ENCODE assay signal across 18 cellular contexts in the genomic region with DNA sequence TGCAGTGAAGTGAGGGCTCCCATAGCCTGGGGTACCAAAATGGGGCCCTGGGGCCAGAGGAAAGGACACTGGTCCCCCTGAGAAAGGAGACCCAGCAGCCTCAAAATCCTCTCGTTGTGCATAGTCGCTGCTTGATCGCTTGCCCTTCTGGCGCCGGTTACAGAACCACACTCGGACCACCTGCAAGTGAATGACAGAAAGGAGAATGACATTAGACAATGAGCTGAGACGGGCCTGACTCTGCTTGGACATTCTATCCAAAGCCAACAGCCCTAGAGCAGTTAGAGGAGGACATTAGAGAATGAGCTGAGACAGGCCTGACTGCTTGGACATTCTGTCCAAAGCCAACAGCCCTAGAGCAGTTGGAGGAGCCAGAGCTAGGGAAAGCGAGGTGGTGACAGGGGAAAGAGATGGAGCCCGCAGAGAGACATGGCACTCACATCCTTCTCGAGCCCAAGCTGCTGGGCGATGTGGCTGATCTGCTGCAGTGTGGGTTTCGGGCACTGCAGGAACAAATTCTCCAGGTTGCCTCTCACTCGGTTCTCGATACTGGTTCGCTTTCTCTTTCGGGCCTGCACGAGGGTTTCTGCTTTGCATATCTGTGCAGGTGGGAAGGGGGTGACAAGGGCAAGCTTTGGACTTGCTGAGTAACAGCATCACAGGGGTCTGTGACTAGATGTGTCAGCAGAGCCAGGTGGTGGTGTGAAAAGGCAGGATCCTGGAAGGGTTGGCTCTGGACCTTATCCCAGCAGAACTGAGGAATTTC. TPM values are rescaled to one million over a fixed set of nuclear protein-coding genes. Genes with fewer than 3 reads are reported as not detected.
A peak's percentile ranks its signal among the peaks of the same experiment; 100 is the strongest.
DNase-seq lines count a peak whose midpoint lies in the region; ATAC-seq, FAIRE-seq and TF ChIP-seq lines count a peak whose summit lies in the region.
"Not testable (repeated sequence)": the region's sequence is repeated elsewhere in the genome, so short reads cannot be mapped to it uniquely, and the experiment has no call there.
"Had no signal": no experiment of that assay in that cellular context is flagged by ENCODE, and none has a peak within 500 bp of the region (broad histone marks: within the 10 kb centered on the region; RNA-seq: fewer than 3 reads in every experiment).

No MANE protein-coding gene starts in this region.

- H3K4me1 Mint-ChIP-seq in activated T-helper 17 cell treated with anti-CD3 and anti-CD28 coated beads, Interleukin-2, amount 50 U/mL, for 72 hours: peaks cover 29% of the 10 kb centered on the region

- H3K4me3 ChIP-seq in OCI-LY1 (ENCODE audit: low read depth, low read length, poor library complexity, severe bottlenecking): peak overlapping the region; percentile 27

- H4K20me1 ChIP-seq in OCI-LY1 (ENCODE audit: insufficient read depth, low read length): not testable (repeated sequence)

- peak overlapping the region; percentile 60; the same call in 1 of the 2 replicates for H3K4me2 ChIP-seq in OCI-LY1 (ENCODE audit: low read length)

- H3K27me3 Mint-ChIP-seq in activated T-helper 17 cell treated with anti-CD3 and anti-CD28 coated beads, Interleukin-2, amount 50 U/mL, for 72 hours: not testable (repeated sequence)

- not testable (repeated sequence) for H2AFZ ChIP-seq in OCI-LY1 (ENCODE audit: low read length)

- DNase-seq in GM19239 (ENCODE audit: insufficient read length, low spot score): peak; percentile 69

- H3K9ac ChIP-seq in OCI-LY1 (ENCODE audit: low read length): not testable (repeated sequence)

- H3K27ac ChIP-seq in OCI-LY1 (ENCODE audit: low read depth, low read length, poor library complexity, severe bottlenecking): peak overlapping the region; percentile 75

- not testable (repeated sequence) for H3K9me3 ChIP-seq in OCI-LY1 (ENCODE audit: low read length)

- peak; percentile 70 for ATAC-seq in GM18505 (IDR thresholded peaks at IDR 0.05; ENCODE audit: unreplicated experiment)
- peak; percentile 64 for ATAC-seq in GM21526 (IDR thresholded peaks at IDR 0.05; ENCODE audit: low FRiP score, unreplicated experiment)
- ATAC-seq in HG02852 (IDR thresholded peaks at IDR 0.05; ENCODE audit: unreplicated experiment): peak; percentile 77
- peak; percentile 73 for ATAC-seq in HG03342 (IDR thresholded peaks at IDR 0.05; ENCODE audit: unreplicated experiment)
- peak; percentile 74 for ATAC-seq in activated T-helper 17 cell treated with anti-CD3 and anti-CD28 coated beads, Interleukin-2, amount 50 U/mL, for 72 hours (replicated peaks)

- TF ChIP-seq CTCF in OCI-LY1 (IDR thresholded peaks at IDR 0.05; ENCODE audit: low read length): not testable (repeated sequence)

- H3K9me3 Mint-ChIP-seq in activated T-helper 17 cell treated with anti-CD3 and anti-CD28 coated beads, Interleukin-2, amount 50 U/mL, for 72 hours: not testable (repeated sequence)

- H3K27ac Mint-ChIP-seq in activated T-helper 17 cell treated with anti-CD3 and anti-CD28 coated beads, Interleukin-2, amount 50 U/mL, for 72 hours: peak overlapping the region; percentile 31

- not testable (repeated sequence) for H3F3A ChIP-seq in OCI-LY1 (ENCODE audit: insufficient read depth, low read length)

- H3K9me2 ChIP-seq in OCI-LY1 (ENCODE audit: low read depth, low read length): not testable (repeated sequence)

- peak; percentile 88 for FAIRE-seq in GM19239 (lab: Jason Lieb, UNC)

- peaks cover 31% of the 10 kb centered on the region for H3K36me3 ChIP-seq in OCI-LY1 (ENCODE audit: insufficient read depth, low read length)

- H3K79me2 ChIP-seq in OCI-LY1 (ENCODE audit: insufficient read depth, low read length): not testable (repeated sequence)

- H3K36me3 Mint-ChIP-seq in activated T-helper 17 cell treated with anti-CD3 and anti-CD28 coated beads, Interleukin-2, amount 50 U/mL, for 72 hours (ENCODE audit: low read depth): peaks cover 41% of the 10 kb centered on the region

- not testable (repeated sequence) for H3K27me3 ChIP-seq in OCI-LY1 (ENCODE audit: insufficient read depth, low read length)

- peak overlapping the region; percentile 34 for H3K4me3 Mint-ChIP-seq in activated T-helper 17 cell treated with anti-CD3 and anti-CD28 coated beads, Interleukin-2, amount 50 U/mL, for 72 hours

- peak; percentile 67 for TF ChIP-seq POLR2A in GM18505 (IDR thresholded peaks at IDR 0.05; ENCODE audit: borderline replicate concordance, extremely low read depth, insufficient read depth, insufficient read length)

- H3K4me1 ChIP-seq in OCI-LY1 (ENCODE audit: insufficient read depth, low read length, severe bottlenecking): peaks cover 60% of the 10 kb centered on the region

RNA-seq across cellular contexts. Expression of gene POU5F1, which starts 5.6 kb away (rescaled TPM):
- total RNA-seq in activated T-helper 17 cell treated with anti-CD3 and anti-CD28 coated beads, Interleukin-2, amount 50 U/mL, for 72 hours: under 1 TPM in 1 of 2 donors, not detected in 1; 0.16 TPM
- total RNA-seq: NCI-H460, osteocyte, SJSA1 had no signal

RNA-seq across cellular contexts. Expression of gene TCF19, which starts 6.5 kb away (rescaled TPM):
- 100 to 1,000 TPM in 1 of 2 donors, 10 to 100 TPM in 1; 91.1 to 125 TPM for total RNA-seq in activated T-helper 17 cell treated with anti-CD3 and anti-CD28 coated beads, Interleukin-2, amount 50 U/mL, for 72 hours

RNA-seq across cellular contexts. Expression of gene CCHCR1, which starts 7.3 kb away (rescaled TPM):
- total RNA-seq in activated T-helper 17 cell treated with anti-CD3 and anti-CD28 coated beads, Interleukin-2, amount 50 U/mL, for 72 hours: 10 to 100 TPM; 52.4 to 85.5 TPM

RNA-seq across cellular contexts. Expression of gene PSORS1C2, which starts 26.0 kb away (rescaled TPM):
- not detected for total RNA-seq in activated T-helper 17 cell treated with anti-CD3 and anti-CD28 coated beads, Interleukin-2, amount 50 U/mL, for 72 hours
- total RNA-seq: activated naive CD8-positive, alpha-beta T cell treated with anti-CD3 and anti-CD28 coated beads, Interleukin-2, amount 10 ng/mL, durations not matched to agents 7 days and 5 days; breast epithelium; dermis blood vessel endothelial cell; epithelial cell of proximal tubule; gastroesophageal sphincter; left ventricle myocardium superior; NCI-H460; osteocyte; sigmoid colon; SJSA1; testis had no signal

RNA-seq across cellular contexts. Expression of gene CDSN, which starts 44.6 kb away (rescaled TPM):
- not detected for total RNA-seq in activated T-helper 17 cell treated with anti-CD3 and anti-CD28 coated beads, Interleukin-2, amount 50 U/mL, for 72 hours
- total RNA-seq: activated naive CD8-positive, alpha-beta T cell treated with anti-CD3 and anti-CD28 coated beads, Interleukin-2, amount 10 ng/mL, durations not matched to agents 7 days and 5 days; dermis blood vessel endothelial cell; epithelial cell of proximal tubule; gastroesophageal sphincter; left ventricle myocardium superior; NCI-H460; osteocyte; sigmoid colon; SJSA1 had no signal

Comparison
In these comparisons a context has a peak if more than half of its experiments do, and no peak if none do; other contexts are left out.
1. Peak in every context shown above with its lines: DNase-seq, ATAC-seq, H3K4me3 ChIP-seq and H3K27ac ChIP-seq.